ENCODE assay signal across 10 cellular contexts in the genomic region with DNA sequence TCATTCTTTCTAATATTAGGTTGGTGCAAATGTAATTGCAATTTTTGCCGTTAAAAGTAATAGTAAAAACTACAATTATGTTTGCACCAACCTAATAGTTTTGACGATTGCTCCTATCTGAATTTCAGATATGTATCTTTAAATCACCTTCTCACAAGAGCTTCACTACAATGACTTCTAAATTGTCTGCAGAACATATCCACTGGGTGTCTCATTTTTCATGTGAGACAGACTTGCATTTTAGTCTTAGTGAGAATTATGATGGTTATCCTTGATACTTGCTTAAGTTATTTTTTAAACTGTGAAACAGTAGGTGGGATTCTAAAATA.
DNase-seq lines count a peak whose midpoint lies in the region; ATAC-seq, FAIRE-seq and TF ChIP-seq lines count a peak whose summit lies in the region.
"Had no signal": no experiment of that assay in that cellular context is flagged by ENCODE, and none has a peak within 500 bp of the region (broad histone marks: within the 10 kb centered on the region; RNA-seq: fewer than 3 reads in every experiment).

No MANE protein-coding gene starts in this region.

- H3K79me2 ChIP-seq in PC-3 (ENCODE audit: low read length), result no peaks in the 10 kb centered on the region
- peaks cover 4% of the 10 kb centered on the region for H3K79me2 ChIP-seq in keratinocyte (ENCODE audit: control insufficient read depth, insufficient read depth, low read length)

- H3K36me3 ChIP-seq in PC-3 (ENCODE audit: low read depth, low read length) (no peaks in the 10 kb centered on the region), keratinocyte (ENCODE audit: control insufficient read depth in 2 of 2, extremely low read depth in 1 of 2, insufficient read depth in 2 of 2, low read length in 2 of 2) (no peaks in the 10 kb centered on the region)

- no peaks in the 10 kb centered on the region for H3F3A ChIP-seq in PC-3 (ENCODE audit: low read length, unreplicated experiment)

- POLR2A ChIA-PET in PC-3 (lab: Charles Lee; ENCODE audit: unreplicated experiment), result no interaction called here

- ATAC-seq in GM18520 (IDR thresholded peaks at IDR 0.05; ENCODE audit: unreplicated experiment) (peak; percentile 9), GM21619 (IDR thresholded peaks at IDR 0.05; ENCODE audit: unreplicated experiment) (peak; percentile 12), PC-3 (no peak)

- TF ChIP-seq CTCF in PC-3 (conservative IDR thresholded peaks at IDR 0.05; ENCODE audit: low read depth, low read length) (no peak), keratinocyte (optimal IDR thresholded peaks at IDR 0.05 in 1 of 3, IDR thresholded peaks at IDR 0.05 in 1 of 3, conservative IDR thresholded peaks at IDR 0.05 in 1 of 3; ENCODE audit: extremely low read depth in 1 of 3, insufficient read depth in 2 of 3, low read length in 3 of 3) (no peak)

- H4K20me1 ChIP-seq in PC-3 (ENCODE audit: low read length), result no peaks in the 10 kb centered on the region
- no peaks in the 10 kb centered on the region for H4K20me1 ChIP-seq in keratinocyte (ENCODE audit: control insufficient read depth, extremely low read depth, insufficient read depth, low read length)

- H3K9ac ChIP-seq in PC-3 (ENCODE audit: low read length) (no peak overlapping the region), keratinocyte (ENCODE audit: control insufficient read depth, extremely low read depth, insufficient read depth, low read length) (no peak overlapping the region)

- H3K27me3 ChIP-seq in PC-3 (ENCODE audit: low read length) (no peaks in the 10 kb centered on the region), keratinocyte (ENCODE audit: control insufficient read depth, extremely low read depth, insufficient read depth, low read length) (no peaks in the 10 kb centered on the region)

- H3K4me2 ChIP-seq in PC-3 (ENCODE audit: low read length), result peak overlapping the region; percentile 18; the same call in 1 of the 2 replicates
- peak overlapping the region; percentile 87 for H3K4me2 ChIP-seq in keratinocyte (ENCODE audit: control insufficient read depth, extremely low read depth, insufficient read depth, low read depth, low read length)

- H3K9me2 ChIP-seq in PC-3 (replicated peaks; ENCODE audit: low read length), result no peaks in the 10 kb centered on the region

- DNase-seq in PC-3, result no peak
- no peak for DNase-seq in keratinocyte (ENCODE audit: low read depth, low spot score)
- DNase-seq in NCI-H2171 (lab: John Stamatoyannopoulos, UW), result no peak
- no peak for DNase-seq in SHP77 treated with DMSO at 0.1 percent for 48 hours (lab: John Stamatoyannopoulos, UW)
- DNase-seq in activated effector memory CD4-positive, alpha-beta T cell treated with anti-CD3 and anti-CD28 coated beads, Interleukin-2, amount 50 U/mL, for 16 hours, result no peak
- DNase-seq in pons (ENCODE audit: low spot score), result no peak
- DNase-seq: effector memory CD4-positive, alpha-beta T cell; trophoblast cell had no signal

- intact Hi-C loops in PC-3 (cut with micrococcal nuclease), result loop anchor here (5.0 kb wide), 1 partner anchor 74 kb away; no protein-coding TSS in a partner anchor

- H3K27ac ChIP-seq in PC-3 (ENCODE audit: low read length), result no peak overlapping the region
- peak overlapping the region; percentile 45 for H3K27ac ChIP-seq in keratinocyte (ENCODE audit: control insufficient read depth, insufficient read depth, low read length)

- no peak overlapping the region for H3K4me3 ChIP-seq in PC-3 (ENCODE audit: low read length)
- H3K4me3 ChIP-seq in keratinocyte (ENCODE audit: control insufficient read depth in 2 of 3, extremely low read depth in 1 of 3, insufficient read depth in 2 of 3, low read depth in 1 of 3, low read length in 3 of 3), result peak overlapping the region in 2 of 3 experiments; percentile 57 to 61

- CTCF ChIA-PET in PC-3 (lab: Charles Lee), result interaction anchor here (0.8 kb wide), 1 partner anchor 19 kb away, joined by 3 read pairs; no protein-coding TSS in a partner anchor

- H2AFZ ChIP-seq in PC-3 (ENCODE audit: low read length) (no peak overlapping the region), keratinocyte (ENCODE audit: control insufficient read depth, low read length) (no peak overlapping the region)

- dilution Hi-C loops in keratinocyte (cut with MboI; ENCODE audit: extremely low pct_ligation_motif_present, low sequenced_read_pairs), result no loop called here

- H3K9me1 ChIP-seq in keratinocyte (ENCODE audit: control insufficient read depth, extremely low read depth, insufficient read depth, low read length), result no peaks in the 10 kb centered on the region

- H3K9me3 ChIP-seq in PC-3 (ENCODE audit: low read length) (no peaks in the 10 kb centered on the region), keratinocyte (ENCODE audit: control insufficient read depth, low read depth, low read length) (no peaks in the 10 kb centered on the region)

- no TSS peak for BruUV-seq in PC-3 (replicated peaks; lab: Mats Ljungman, UMichigan)

- H3K4me1 ChIP-seq in PC-3 (ENCODE audit: insufficient read depth, low read length) (peaks cover 24% of the 10 kb centered on the region), keratinocyte (ENCODE audit: control insufficient read depth, extremely low read depth, insufficient read depth, low read length) (peaks cover 41% of the 10 kb centered on the region)

- no peak for FAIRE-seq in keratinocyte (lab: Jason Lieb, UNC)
